ENCODE assay signal across 10 cellular contexts in the genomic region with DNA sequence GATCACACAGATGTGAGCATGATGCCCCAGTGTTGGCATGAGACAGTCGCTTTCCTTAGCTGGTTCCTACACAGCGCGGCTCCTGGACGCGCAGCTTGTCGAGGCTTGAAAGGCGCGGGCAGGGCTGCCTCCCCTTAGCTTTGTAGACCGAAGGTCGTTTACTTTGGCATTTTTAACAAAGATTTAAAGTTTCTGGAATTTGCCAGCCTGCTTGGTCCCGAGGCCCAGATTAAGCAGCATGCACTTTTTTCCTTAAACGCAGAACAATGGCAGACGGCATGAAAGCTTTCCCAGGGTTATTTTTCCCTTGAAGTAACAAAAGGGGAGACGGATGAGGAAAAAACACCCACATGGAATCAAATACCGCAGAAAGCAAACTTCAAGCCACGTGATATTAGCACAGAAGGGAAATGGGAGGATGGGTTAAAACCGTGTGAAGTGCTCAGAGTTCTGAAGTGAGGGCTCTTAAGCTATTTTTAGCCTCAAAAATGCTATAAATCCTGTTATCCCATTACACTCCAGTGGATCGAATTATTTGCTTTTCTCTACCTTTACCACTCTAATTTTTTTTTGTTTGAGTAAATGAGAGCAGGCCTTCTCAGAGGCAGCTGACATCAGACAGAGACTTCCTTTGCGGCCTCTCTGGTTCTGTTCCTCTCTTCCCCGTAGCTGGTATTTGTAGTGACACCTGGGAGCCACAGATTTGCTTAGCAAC. TPM values are rescaled to one million over a fixed set of nuclear protein-coding genes. Genes with fewer than 3 reads are reported as not detected.
DNase-seq lines count a peak whose midpoint lies in the region; ATAC-seq and TF ChIP-seq lines count a peak whose summit lies in the region.
"Had no signal": no experiment of that assay in that cellular context is flagged by ENCODE, and none has a peak within 500 bp of the region (broad histone marks: within the 10 kb centered on the region; RNA-seq: fewer than 3 reads in every experiment).

No MANE protein-coding gene starts in this region.

- H3K36me3 ChIP-seq in left lung (no peaks in the 10 kb centered on the region), aorta (ENCODE audit: control insufficient read depth in 1 of 2, insufficient read depth in 2 of 2, low read length in 1 of 2) (no peaks in the 10 kb centered on the region)
- H3K36me3 ChIP-seq: BLaER1 treated with 17β-estradiol and CSF1 and Interleukin-3, amounts not matched to agents 10 nM and 100 nM had no signal

- H3K4me1 ChIP-seq in right cardiac atrium (ENCODE audit: control insufficient read depth, insufficient read depth, low read length): peaks cover 13% of the 10 kb centered on the region
- peaks cover 0 to 7% of the 10 kb centered on the region in 2 donors for H3K4me1 ChIP-seq in left lung
- H3K4me1 ChIP-seq in aorta (ENCODE audit: control insufficient read depth in 1 of 2, insufficient read depth in 2 of 2, low read length in 2 of 2): peaks cover 0 to 2% of the 10 kb centered on the region in 2 donors

- no peak overlapping the region for H3K27ac Mint-ChIP-seq in stimulated activated effector memory CD8-positive, alpha-beta T cell treated with anti-CD3 and anti-CD28 coated beads, Interleukin-12 subunit alpha, Interleukin-12 subunit beta, amount 100 ng/mL, for 72 hours
- H3K27ac Mint-ChIP-seq: IgD-negative memory B cell had no signal

- H3K27ac ChIP-seq in right cardiac atrium (ENCODE audit: low read length) (no peak overlapping the region), angular gyrus (ENCODE audit: low read depth, low read length) (peak overlapping the region; percentile 23), left lung (peak overlapping the region in 1 of 2 donors; percentile 62), aorta (ENCODE audit: low read depth in 1 of 2, low read length in 2 of 2) (peak overlapping the region in 1 of 2 donors; percentile 65)
- H3K27ac ChIP-seq: BLaER1 treated with 17β-estradiol and CSF1 and Interleukin-3, amounts not matched to agents 10 nM and 100 nM had no signal

- no peak overlapping the region for H3K4me3 ChIP-seq in right cardiac atrium (ENCODE audit: low read length)
- no peak overlapping the region for H3K4me3 ChIP-seq in left lung
- no peak overlapping the region for H3K4me3 ChIP-seq in aorta (ENCODE audit: low read length in 2 of 2)
- H3K4me3 ChIP-seq: BLaER1 treated with 17β-estradiol and CSF1 and Interleukin-3, amounts not matched to agents 10 nM and 100 nM had no signal

- in situ Hi-C loops in GM13977 (cut with MboI; ENCODE audit: low pct_unique_long_range_greater_than_20kb, low sequenced_read_pairs, unreplicated experiment): no loop called here

- WGBS in right cardiac atrium: 62% methylated on average over 20 of the region's 20 CpGs
- WGBS in aorta, 2 donors: 5 to 11% methylated on average over 20 of the region's 20 CpGs

- intact Hi-C loops in right cardiac atrium (cut with DNase I): no loop called here
- intact Hi-C loops in cardiac septum (cut with DNase I): no loop called here
- intact Hi-C loops in left lung (cut with DNase I): no loop called here
- intact Hi-C loops in aorta (cut with DNase I): loop anchor here in 1 of 2 donors (5.0 kb wide), 3 partner anchors 53 to 133 kb away; partner anchors contain the start of gene NPAS2

- TF ChIP-seq CTCF in left lung (IDR thresholded peaks at IDR 0.05) (no peak), GM13977 (IDR thresholded peaks at IDR 0.05; ENCODE audit: extremely low read depth, insufficient read depth, missing control alignments) (no peak)

- no peak for DNase-seq in right cardiac atrium
- no peak for DNase-seq in cardiac septum (ENCODE audit: low spot score)
- no peak for DNase-seq in left lung
- DNase-seq in aorta: no peak
- DNase-seq in stimulated activated effector memory CD8-positive, alpha-beta T cell treated with anti-CD3 and anti-CD28 coated beads, Interleukin-12 subunit alpha, Interleukin-12 subunit beta, amount 100 ng/mL, for 72 hours (ENCODE audit: low spot score in 2 of 2): no peak
- no peak for DNase-seq in GM13977 (ENCODE audit: low spot score)
- no peak for DNase-seq in NCI-H226

- H3K4me3 Mint-ChIP-seq in stimulated activated effector memory CD8-positive, alpha-beta T cell treated with anti-CD3 and anti-CD28 coated beads, Interleukin-12 subunit alpha, Interleukin-12 subunit beta, amount 100 ng/mL, for 72 hours: no peak overlapping the region

- no peaks in the 10 kb centered on the region for H3K9me3 ChIP-seq in right cardiac atrium (ENCODE audit: control insufficient read depth, low read length)
- H3K9me3 ChIP-seq in left lung: no peaks in the 10 kb centered on the region
- H3K9me3 ChIP-seq in aorta (ENCODE audit: control insufficient read depth, low read length): no peaks in the 10 kb centered on the region

- no peaks in the 10 kb centered on the region for H3K36me3 Mint-ChIP-seq in stimulated activated effector memory CD8-positive, alpha-beta T cell treated with anti-CD3 and anti-CD28 coated beads, Interleukin-12 subunit alpha, Interleukin-12 subunit beta, amount 100 ng/mL, for 72 hours
- H3K36me3 Mint-ChIP-seq: IgD-negative memory B cell had no signal

- H3K27me3 ChIP-seq in right cardiac atrium (ENCODE audit: control insufficient read depth, insufficient read depth) (no peaks in the 10 kb centered on the region), left lung (no peaks in the 10 kb centered on the region), aorta (ENCODE audit: control insufficient read depth in 1 of 2, insufficient read depth in 2 of 2, low read length in 1 of 2) (no peaks in the 10 kb centered on the region)
- H3K27me3 ChIP-seq: BLaER1 treated with 17β-estradiol and CSF1 and Interleukin-3, amounts not matched to agents 10 nM and 100 nM had no signal

- peak; percentile 45 to 71 for ATAC-seq in right cardiac atrium
- ATAC-seq in left lung: peak; percentile 78
- ATAC-seq in aorta (ENCODE audit: low FRiP score): peak; percentile 48
- ATAC-seq in stimulated activated effector memory CD8-positive, alpha-beta T cell treated with anti-CD3 and anti-CD28 coated beads, Interleukin-12 subunit alpha, Interleukin-12 subunit beta, amount 100 ng/mL, for 72 hours: no peak

- H3K9me3 Mint-ChIP-seq in stimulated activated effector memory CD8-positive, alpha-beta T cell treated with anti-CD3 and anti-CD28 coated beads, Interleukin-12 subunit alpha, Interleukin-12 subunit beta, amount 100 ng/mL, for 72 hours: no peaks in the 10 kb centered on the region
- H3K9me3 Mint-ChIP-seq: IgD-negative memory B cell had no signal

- no peaks in the 10 kb centered on the region for H3K4me1 Mint-ChIP-seq in stimulated activated effector memory CD8-positive, alpha-beta T cell treated with anti-CD3 and anti-CD28 coated beads, Interleukin-12 subunit alpha, Interleukin-12 subunit beta, amount 100 ng/mL, for 72 hours
- H3K4me1 Mint-ChIP-seq: IgD-negative memory B cell had no signal

RNA-seq across cellular contexts. Expression of gene NPAS2, which starts 55.7 kb away (rescaled TPM):
- total RNA-seq in right cardiac atrium: 10 to 100 TPM; 39.1 to 53.4 (median 43.3) TPM
- 36.8 TPM for polyA plus RNA-seq in right cardiac atrium
- 54.0 TPM for total RNA-seq in cardiac septum
- 10 to 100 TPM; 18.8 to 22.7 TPM for total RNA-seq in left lung
- 10 to 100 TPM; 35.9 to 42.0 TPM for total RNA-seq in aorta
- polyA plus RNA-seq in aorta: 10 to 100 TPM in 1 of 2 donors, 1 to 10 TPM in 1; 7.8 to 12.6 TPM
